8 cellular contexts compared by ENCODE assay signal in genomic region chr13:45847554-45848224, GRCh38. TPM values are rescaled to one million over a fixed set of nuclear protein-coding genes. Genes with fewer than 3 reads are reported as not detected.
A peak's percentile ranks its signal among the peaks of the same experiment; 100 is the strongest.
DNase-seq lines count a peak whose midpoint lies in the region; ATAC-seq and TF ChIP-seq lines count a peak whose summit lies in the region.

No MANE protein-coding gene starts in this region.

- CTCF ChIA-PET in HEK293 (lab: Yijun Ruan, JAX) = no interaction called here

- DNase-seq in CD4-positive, CD25-positive, alpha-beta regulatory T cell = peak in 2 of 3 donors; percentile 31 to 34
- DNase-seq in upper lobe of right lung = no peak
- no peak for DNase-seq in gastrocnemius medialis

- H3K27ac Mint-ChIP-seq in CD4-positive, CD25-positive, alpha-beta regulatory T cell = peak overlapping the region; percentile 4 to 72 (median 38)
- no peak overlapping the region for H3K27ac Mint-ChIP-seq in T-helper 1 cell treated with Interleukin-12 subunit alpha and Interleukin-12 subunit beta and Interleukin-4 antibody, amounts not matched to agents 30 μg/mL and 1 μg/mL, for 36 hours

- no peaks in the 10 kb centered on the region for H3K9me3 ChIP-seq in CD4-positive, CD25-positive, alpha-beta regulatory T cell (ENCODE audit: control insufficient read depth in 2 of 2, low read length in 2 of 2)
- H3K9me3 ChIP-seq in HEK293 (ENCODE audit: control insufficient read depth, insufficient read depth, low read depth, low read length) (no peaks in the 10 kb centered on the region), upper lobe of right lung (no peaks in the 10 kb centered on the region), gastrocnemius medialis (no peaks in the 10 kb centered on the region)

- no peaks in the 10 kb centered on the region for H3K36me3 Mint-ChIP-seq in CD4-positive, CD25-positive, alpha-beta regulatory T cell
- no peaks in the 10 kb centered on the region for H3K36me3 Mint-ChIP-seq in T-helper 1 cell treated with Interleukin-12 subunit alpha and Interleukin-12 subunit beta and Interleukin-4 antibody, amounts not matched to agents 30 μg/mL and 1 μg/mL, for 36 hours (ENCODE audit: low read depth)

- in situ Hi-C loops in gastrocnemius medialis (cut with MboI; ENCODE audit: low sequenced_read_pairs in 4 of 4) = no loop called here

- TF ChIP-seq CTCF in HEK293 (tag by site-specific recombination; IDR thresholded peaks at IDR 0.05) (no peak), upper lobe of right lung (IDR thresholded peaks at IDR 0.05) (no peak), gastrocnemius medialis (IDR thresholded peaks at IDR 0.05 in 4 of 5, conservative IDR thresholded peaks at IDR 0.05 in 1 of 5) (no peak)

- no peak for TF ChIP-seq POLR2A in gastrocnemius medialis (IDR thresholded peaks at IDR 0.05)

- no peaks in the 10 kb centered on the region for H3K9me3 Mint-ChIP-seq in CD4-positive, CD25-positive, alpha-beta regulatory T cell
- H3K9me3 Mint-ChIP-seq in T-helper 1 cell treated with Interleukin-12 subunit alpha and Interleukin-12 subunit beta and Interleukin-4 antibody, amounts not matched to agents 30 μg/mL and 1 μg/mL, for 36 hours = no peaks in the 10 kb centered on the region

- peaks cover 24% of the 10 kb centered on the region for H3K27me3 ChIP-seq in CD4-positive, CD25-positive, alpha-beta regulatory T cell (ENCODE audit: control insufficient read depth, insufficient read depth, low read length)
- H3K27me3 ChIP-seq in upper lobe of right lung (peaks cover 29% of the 10 kb centered on the region), gastrocnemius medialis (peaks cover 0 to 28% (median 0%) of the 10 kb centered on the region in 3 donors)

- no peaks in the 10 kb centered on the region for H3K36me3 ChIP-seq in CD4-positive, CD25-positive, alpha-beta regulatory T cell (ENCODE audit: control insufficient read depth, insufficient read depth, low read length)
- H3K36me3 ChIP-seq in HEK293 (ENCODE audit: control insufficient read depth in 2 of 2, insufficient read depth in 1 of 2, low read length in 2 of 2) (no peaks in the 10 kb centered on the region), upper lobe of right lung (no peaks in the 10 kb centered on the region), gastrocnemius medialis (no peaks in the 10 kb centered on the region)

- H3K4me1 Mint-ChIP-seq in CD4-positive, CD25-positive, alpha-beta regulatory T cell = peaks cover 7 to 49% (median 17%) of the 10 kb centered on the region in 4 donors
- H3K4me1 Mint-ChIP-seq in T-helper 1 cell treated with Interleukin-12 subunit alpha and Interleukin-12 subunit beta and Interleukin-4 antibody, amounts not matched to agents 30 μg/mL and 1 μg/mL, for 36 hours (ENCODE audit: low read depth) = peaks cover 36% of the 10 kb centered on the region

- peaks cover 17% of the 10 kb centered on the region for H3K4me1 ChIP-seq in CD4-positive, CD25-positive, alpha-beta regulatory T cell (ENCODE audit: control insufficient read depth, insufficient read depth, low read length, poor library complexity, severe bottlenecking)
- H3K4me1 ChIP-seq in HEK293 (ENCODE audit: control insufficient read depth, insufficient read depth, low read length) (0 out of 2 replicates have a peak, but pooled peaks cover 2% of the 10 kb centered on the region), upper lobe of right lung (peaks cover 15% of the 10 kb centered on the region), gastrocnemius medialis (peaks cover 5 to 16% of the 10 kb centered on the region in 2 donors)

- peak; percentile 43 to 58 for ATAC-seq in CD4-positive, CD25-positive, alpha-beta regulatory T cell (ENCODE audit: low read depth in 2 of 2)
- peak; percentile 40 for ATAC-seq in esophagus mucosa
- ATAC-seq in upper lobe of right lung = peak; percentile 67
- no peak for ATAC-seq in gastrocnemius medialis
- ATAC-seq in HG03565 (IDR thresholded peaks at IDR 0.05; ENCODE audit: unreplicated experiment) = no peak
- ATAC-seq in GM18498 (IDR thresholded peaks at IDR 0.05; ENCODE audit: unreplicated experiment) = no peak

- POLR2A ChIA-PET in HEK293 (lab: Yijun Ruan, JAX) = no interaction called here

- H3K4me3 Mint-ChIP-seq in CD4-positive, CD25-positive, alpha-beta regulatory T cell = peak overlapping the region in 2 of 4 donors; percentile 5 to 36
- peak overlapping the region; percentile 64 for H3K4me3 Mint-ChIP-seq in T-helper 1 cell treated with Interleukin-12 subunit alpha and Interleukin-12 subunit beta and Interleukin-4 antibody, amounts not matched to agents 30 μg/mL and 1 μg/mL, for 36 hours

- H3K27me3 Mint-ChIP-seq in CD4-positive, CD25-positive, alpha-beta regulatory T cell = peaks cover 66% of the 10 kb centered on the region
- H3K27me3 Mint-ChIP-seq in T-helper 1 cell treated with Interleukin-12 subunit alpha and Interleukin-12 subunit beta and Interleukin-4 antibody, amounts not matched to agents 30 μg/mL and 1 μg/mL, for 36 hours (ENCODE audit: low read depth) = peaks cover 42% of the 10 kb centered on the region

- no peak overlapping the region for H3K4me3 ChIP-seq in CD4-positive, CD25-positive, alpha-beta regulatory T cell (ENCODE audit: low read depth, low read length)
- H3K4me3 ChIP-seq in HEK293 (ENCODE audit: low read depth, low read length) (no peak overlapping the region), upper lobe of right lung (no peak overlapping the region), gastrocnemius medialis (no peak overlapping the region)

- intact Hi-C loops in upper lobe of right lung (cut with DNase I) = no loop called here
- intact Hi-C loops in gastrocnemius medialis (cut with DNase I; ENCODE audit: low total_unique reads) = no loop called here

- no peak overlapping the region for H3K27ac ChIP-seq in CD4-positive, CD25-positive, alpha-beta regulatory T cell (ENCODE audit: insufficient read depth, low read length, poor library complexity, severe bottlenecking)
- H3K27ac ChIP-seq in HEK293 (ENCODE audit: extremely low read depth, low read depth, low read length) (no peak overlapping the region), upper lobe of right lung (no peak overlapping the region), gastrocnemius medialis (no peak overlapping the region)

TF ChIP-seq in HEK293, 187 proteins besides CTCF, POLR2A, EP300 and RAD21 (continues in another document):
- TF ChIP-seq TSHZ1 (tag by site-specific recombination; IDR thresholded peaks at IDR 0.05; ENCODE audit: borderline replicate concordance) (no peak), ZNF785 (tag by site-specific recombination; IDR thresholded peaks at IDR 0.05) (no peak), ZNF776 (tag by site-specific recombination; IDR thresholded peaks at IDR 0.05; ENCODE audit: borderline replicate concordance) (no peak)

RNA-seq across cellular contexts. Expression of gene SIAH3, which starts 3.9 kb away (rescaled TPM):
- not detected for total RNA-seq in CD4-positive, CD25-positive, alpha-beta regulatory T cell
- under 1 TPM in 1 of 4 donors, not detected in 3; 0.03 TPM for polyA plus RNA-seq in CD4-positive, CD25-positive, alpha-beta regulatory T cell
- total RNA-seq in esophagus mucosa = 0.04 TPM
- total RNA-seq in upper lobe of right lung = not detected
- not detected for total RNA-seq in gastrocnemius medialis

Comparison
In these comparisons a context has a peak if more than half of its experiments do, and no peak if none do; other contexts are left out.
1. ATAC-seq: peak in CD4-positive, CD25-positive, alpha-beta regulatory T cell (2 of 2), esophagus mucosa (single experiment) and upper lobe of right lung (single experiment); none in gastrocnemius medialis (0 of 2), HG03565 (single experiment) and GM18498 (single experiment).
2. DNase-seq: peak in CD4-positive, CD25-positive, alpha-beta regulatory T cell (2 of 3); none in upper lobe of right lung (single experiment) and gastrocnemius medialis (0 of 2).